In genomic region chr11:20387262-20388095, GRCh38 we compare ENCODE assay signal across 8 cellular contexts. TPM values are rescaled to one million over a fixed set of nuclear protein-coding genes. Genes with fewer than 3 reads are reported as not detected.
DNase-seq lines count a peak whose midpoint lies in the region; ATAC-seq and TF ChIP-seq lines count a peak whose summit lies in the region.

TSS of gene PRMT3 (plus strand) at chr11:20387716. CDS start at chr11:20387747, 31 bp downstream.

- peak within 1 kb of the TSS; percentile 98 for H2BK12ac ChIP-seq in neuronal stem cell (ENCODE audit: low read length)

- peak within 1 kb of the TSS; percentile 97 for H3K14ac ChIP-seq in neuronal stem cell (ENCODE audit: low read length)

- H2BK120ac ChIP-seq in neuronal stem cell (ENCODE audit: low read depth, low read length), result peak within 1 kb of the TSS; percentile 74

- peak within 1 kb of the TSS; percentile 99 for H4K8ac ChIP-seq in neuronal stem cell (ENCODE audit: low read depth, low read length)

- no peaks in the 10 kb centered on the region for H3K36me3 ChIP-seq in GM06990 (ENCODE audit: control insufficient read depth, insufficient read depth, low read length)
- peaks cover 0 to 17% of the 10 kb centered on the region in 2 donors for H3K36me3 ChIP-seq in neuronal stem cell (replicated peaks in 1 of 2; ENCODE audit: control insufficient read depth in 2 of 2, insufficient read depth in 2 of 2, low read length in 2 of 2)
- peaks cover 9 to 22% (median 10%) of the 10 kb centered on the region in 5 donors for H3K36me3 ChIP-seq in subcutaneous abdominal adipose tissue (ENCODE audit: control insufficient read depth in 5 of 5, insufficient read depth in 5 of 5, low read length in 5 of 5)

- H3K23ac ChIP-seq in neuronal stem cell (ENCODE audit: low read depth, low read length, poor library complexity), result peak within 1 kb of the TSS; percentile 99

- peak; percentile 78 for ATAC-seq in HG02571 (IDR thresholded peaks at IDR 0.05; ENCODE audit: unreplicated experiment)

- peak within 1 kb of the TSS; percentile 83 for H2BK5ac ChIP-seq in neuronal stem cell (ENCODE audit: low read length)

- no peak within 1 kb of the TSS for H2BK15ac ChIP-seq in neuronal stem cell (ENCODE audit: low read length)

- peaks cover 2 to 6% of the 10 kb centered on the region in 2 donors for H3K4me1 ChIP-seq in neuronal stem cell (ENCODE audit: control insufficient read depth in 2 of 2, insufficient read depth in 1 of 2, low read depth in 1 of 2, low read length in 2 of 2)
- H3K4me1 ChIP-seq in subcutaneous abdominal adipose tissue (ENCODE audit: control insufficient read depth in 5 of 5, insufficient read depth in 5 of 5, low read length in 5 of 5), result peaks cover 0 to 25% (median 19%) of the 10 kb centered on the region in 5 donors

- H3K4me3 ChIP-seq in GM06990 (replicated peaks; ENCODE audit: low read depth, low read length) (peak within 1 kb of the TSS; percentile 88), neuronal stem cell (ENCODE audit: low read length in 2 of 2) (peak within 1 kb of the TSS; percentile 97 to 99), subcutaneous abdominal adipose tissue (ENCODE audit: low read depth in 1 of 5, low read length in 5 of 5) (peak within 1 kb of the TSS; percentile 87 to 100 (median 95))

- H3K9me3 ChIP-seq in neuronal stem cell (replicated peaks in 1 of 2; ENCODE audit: control insufficient read depth in 2 of 2, insufficient read depth in 1 of 2, low read depth in 1 of 2, low read length in 2 of 2), result no peaks in the 10 kb centered on the region
- no peaks in the 10 kb centered on the region for H3K9me3 ChIP-seq in subcutaneous abdominal adipose tissue (ENCODE audit: control insufficient read depth in 5 of 5, low read length in 5 of 5)

- H3K27me3 ChIP-seq in GM06990 (replicated peaks; ENCODE audit: control insufficient read depth, insufficient read depth, low read length), result no peaks in the 10 kb centered on the region
- no peaks in the 10 kb centered on the region for H3K27me3 ChIP-seq in neuronal stem cell (ENCODE audit: control insufficient read depth in 3 of 3, insufficient read depth in 3 of 3, low read depth in 1 of 3, low read length in 3 of 3)
- no peaks in the 10 kb centered on the region for H3K27me3 ChIP-seq in subcutaneous abdominal adipose tissue (ENCODE audit: control insufficient read depth in 5 of 5, insufficient read depth in 4 of 5, low read length in 5 of 5)

- H2AFZ ChIP-seq in neuronal stem cell (ENCODE audit: low read length), result peak within 1 kb of the TSS; percentile 100

- peak; percentile 99 for DNase-seq in GM06990 (ENCODE audit: extremely low read depth, insufficient read length)
- DNase-seq in NAMALWA (ENCODE audit: low spot score), result peak; percentile 95
- peak; percentile 93 for DNase-seq in SK-MEL-5 (ENCODE audit: low read depth, low spot score)
- DNase-seq in activated naive CD4-positive, alpha-beta T cell treated with Interleukin-2 at 50 U/mL for 16 hours, result peak; percentile 97
- peak; percentile 89 for DNase-seq in foreskin melanocyte
- DNase-seq in neuronal stem cell (ENCODE audit: low spot score), result peak; percentile 96

- peak within 1 kb of the TSS; percentile 69 for H3K27ac ChIP-seq in neuronal stem cell (replicated peaks; ENCODE audit: low read length)
- H3K27ac ChIP-seq in subcutaneous abdominal adipose tissue (ENCODE audit: low read depth, low read length), result peak within 1 kb of the TSS; percentile 82

- no peak for TF ChIP-seq CTCF in GM06990 (IDR thresholded peaks at IDR 0.05; ENCODE audit: insufficient read depth, low read length, poor library complexity, severe bottlenecking)

- peak within 1 kb of the TSS; percentile 98 for H3K9ac ChIP-seq in neuronal stem cell (ENCODE audit: low read depth, low read length, poor library complexity)
- H3K9ac ChIP-seq in subcutaneous abdominal adipose tissue (ENCODE audit: low read length in 5 of 5), result peak within 1 kb of the TSS; percentile 75 to 93 (median 90)

- peak within 1 kb of the TSS; percentile 11 for H2AK5ac ChIP-seq in neuronal stem cell (ENCODE audit: low read depth, low read length)

- peak within 1 kb of the TSS; percentile 100 for H3K18ac ChIP-seq in neuronal stem cell (ENCODE audit: low read length)

- in situ Hi-C loops in SK-MEL-5 (cut with HindIII; ENCODE audit: low pct_unique_long_range_greater_than_20kb, low sequenced_read_pairs), result no loop called here

- H3K4me2 ChIP-seq in neuronal stem cell (ENCODE audit: insufficient read depth, low read length, poor library complexity, severe bottlenecking), result peak within 1 kb of the TSS; percentile 95

- peak within 1 kb of the TSS; percentile 96 for H3K4ac ChIP-seq in neuronal stem cell (ENCODE audit: low read length)

- H4K91ac ChIP-seq in neuronal stem cell (ENCODE audit: low read depth, low read length, poor library complexity), result no peak within 1 kb of the TSS

- H3K79me1 ChIP-seq in neuronal stem cell (ENCODE audit: low read depth, low read length), result peaks cover 6% of the 10 kb centered on the region

- WGBS in neuronal stem cell (ENCODE audit: extremely low coverage in 2 of 2, insufficient read length in 2 of 2, insufficient replicate concordance in 1 of 2), 2 donors, result no CpG with 5 or more reads among the region's 96 CpGs

RNA-seq across cellular contexts. Expression of gene PRMT3, which starts in this region (rescaled TPM):
- 46.4 and 51.6 TPM in 2 replicates for total RNA-seq in SK-MEL-5 (2014; rRNA removed; shearing (Covaris generic))
- polyA plus RNA-seq in SK-MEL-5 (2015; cell fraction: cytosol; rRNA removed), result 39.9 and 47.1 TPM in 2 replicates
- 52.1 and 56.8 TPM in 2 replicates for polyA plus RNA-seq in SK-MEL-5 (2015; cell fraction: nucleus; rRNA removed)
- 14.5 TPM for polyA plus RNA-seq in neuronal stem cell (2013, experiment 1 of 2)
- polyA plus RNA-seq in neuronal stem cell (2013, experiment 2 of 2), result 14.7 TPM

Comparison
In these comparisons a context has a peak if more than half of its experiments do, and no peak if none do; other contexts are left out.
1. Peak in every context shown above with its lines: DNase-seq, ATAC-seq, H3K4me3 ChIP-seq and H3K27ac ChIP-seq.